Comparison of ENCODE assay signal across 8 cellular contexts in genomic region chr19:35153701-35154534, GRCh38. TPM values are rescaled to one million over a fixed set of nuclear protein-coding genes. Genes with fewer than 3 reads are reported as not detected.
DNase-seq lines count a peak whose midpoint lies in the region; ATAC-seq and TF ChIP-seq lines count a peak whose summit lies in the region.

No MANE protein-coding gene starts in this region.

- ATAC-seq in gastroesophageal sphincter (peak; percentile 28), GM18517 (IDR thresholded peaks at IDR 0.05; ENCODE audit: unreplicated experiment) (no peak), GM18505 (IDR thresholded peaks at IDR 0.05; ENCODE audit: unreplicated experiment) (no peak)

- no peak for TF ChIP-seq POLR2A in gastroesophageal sphincter (IDR thresholded peaks at IDR 0.05)
- no peak for TF ChIP-seq POLR2A in GM18505 (IDR thresholded peaks at IDR 0.05; ENCODE audit: borderline replicate concordance, extremely low read depth, insufficient read depth, insufficient read length)

- 3 to 4% methylated on average over 9 to 15 of the region's 36 CpGs for WGBS in gastroesophageal sphincter (ENCODE audit: low coverage in 1 of 2), 2 donors

- H3K27ac ChIP-seq in gastroesophageal sphincter: peak overlapping the region in 3 of 4 donors; percentile 66 to 82 (median 82)

- H3K4me1 ChIP-seq in NT2/D1 (ENCODE audit: insufficient read depth, insufficient read length) (peaks cover 13% of the 10 kb centered on the region), gastroesophageal sphincter (peaks cover 0 to 39% (median 8%) of the 10 kb centered on the region in 3 donors)

- peak overlapping the region; percentile 79 for H3K9ac ChIP-seq in NT2/D1 (ENCODE audit: insufficient read length, low read depth)

- H3K36me3 ChIP-seq in NT2/D1 (ENCODE audit: insufficient read depth, insufficient read length, low read length) (peaks cover 27% of the 10 kb centered on the region), gastroesophageal sphincter (peaks cover 0 to 19% of the 10 kb centered on the region in 2 donors)

- H3K9me3 ChIP-seq in NT2/D1 (ENCODE audit: insufficient read depth, low read length) (no peaks in the 10 kb centered on the region), gastroesophageal sphincter (no peaks in the 10 kb centered on the region)

- no peak for TF ChIP-seq EP300 in gastroesophageal sphincter (IDR thresholded peaks at IDR 0.05)

- peak; percentile 17 for DNase-seq in NCI-H2196 (lab: John Stamatoyannopoulos, UW; ENCODE audit: unreplicated experiment)
- DNase-seq in NCI-H2196 treated with DMSO at 0.1 percent for 48 hours (lab: John Stamatoyannopoulos, UW; ENCODE audit: unreplicated experiment): no peak
- DNase-seq in NT2/D1 (ENCODE audit: low read depth, low spot score): no peak
- peak; percentile 60 for DNase-seq in activated T-helper 1 cell treated with Interleukin-2 at 50 U/mL for 16 hours (ENCODE audit: low read depth)
- DNase-seq in retina: peak; percentile 61

- peaks cover 11% of the 10 kb centered on the region for H3K27me3 ChIP-seq in NT2/D1 (ENCODE audit: insufficient read depth, insufficient read length)
- peaks cover 89% of the 10 kb centered on the region for H3K27me3 ChIP-seq in gastroesophageal sphincter

- H3K4me3 ChIP-seq in NT2/D1 (ENCODE audit: insufficient read length, low read depth): peak overlapping the region; percentile 69
- H3K4me3 ChIP-seq in gastroesophageal sphincter: peak overlapping the region; percentile 33 to 62

- TF ChIP-seq CTCF in gastroesophageal sphincter (IDR thresholded peaks at IDR 0.05): peak in 3 of 4 experiments; percentile 27 to 54 (median 51)

RNA-seq across cellular contexts. Expression of gene FXYD5, which starts 0.6 kb away (rescaled TPM):
- 10 to 100 TPM; 18.8 to 42.5 (median 33.0) TPM for total RNA-seq in gastroesophageal sphincter

RNA-seq across cellular contexts. Expression of gene FXYD7, which starts 10.9 kb away (rescaled TPM):
- not detected for total RNA-seq in gastroesophageal sphincter

RNA-seq across cellular contexts. Expression of gene FXYD1, which starts 15.3 kb away (rescaled TPM):
- total RNA-seq in gastroesophageal sphincter: 100 to 1,000 TPM in 1 of 4 donors, 10 to 100 TPM in 3; 42.8 to 140 (median 52.7) TPM

RNA-seq across cellular contexts. Expression of gene LGI4, which starts 19.1 kb away (rescaled TPM):
- 10 to 100 TPM; 24.8 to 47.9 (median 36.2) TPM for total RNA-seq in gastroesophageal sphincter

RNA-seq across cellular contexts. Expression of gene FXYD3, which starts 38.3 kb away (rescaled TPM):
- 10 to 100 TPM in 1 of 4 donors, 1 to 10 TPM in 3; 1.2 to 38.8 (median 4.2) TPM for total RNA-seq in gastroesophageal sphincter

Comparison
In these comparisons a context has a peak if more than half of its experiments do, and no peak if none do; other contexts are left out.
1. DNase-seq: peak in NCI-H2196 (single experiment), activated T-helper 1 cell treated with Interleukin-2 at 50 U/mL for 16 hours (single experiment) and retina (single experiment); none in NCI-H2196 treated with DMSO at 0.1 percent for 48 hours (single experiment) and NT2/D1 (single experiment).